9 cellular contexts compared by ENCODE assay signal in the genomic region with DNA sequence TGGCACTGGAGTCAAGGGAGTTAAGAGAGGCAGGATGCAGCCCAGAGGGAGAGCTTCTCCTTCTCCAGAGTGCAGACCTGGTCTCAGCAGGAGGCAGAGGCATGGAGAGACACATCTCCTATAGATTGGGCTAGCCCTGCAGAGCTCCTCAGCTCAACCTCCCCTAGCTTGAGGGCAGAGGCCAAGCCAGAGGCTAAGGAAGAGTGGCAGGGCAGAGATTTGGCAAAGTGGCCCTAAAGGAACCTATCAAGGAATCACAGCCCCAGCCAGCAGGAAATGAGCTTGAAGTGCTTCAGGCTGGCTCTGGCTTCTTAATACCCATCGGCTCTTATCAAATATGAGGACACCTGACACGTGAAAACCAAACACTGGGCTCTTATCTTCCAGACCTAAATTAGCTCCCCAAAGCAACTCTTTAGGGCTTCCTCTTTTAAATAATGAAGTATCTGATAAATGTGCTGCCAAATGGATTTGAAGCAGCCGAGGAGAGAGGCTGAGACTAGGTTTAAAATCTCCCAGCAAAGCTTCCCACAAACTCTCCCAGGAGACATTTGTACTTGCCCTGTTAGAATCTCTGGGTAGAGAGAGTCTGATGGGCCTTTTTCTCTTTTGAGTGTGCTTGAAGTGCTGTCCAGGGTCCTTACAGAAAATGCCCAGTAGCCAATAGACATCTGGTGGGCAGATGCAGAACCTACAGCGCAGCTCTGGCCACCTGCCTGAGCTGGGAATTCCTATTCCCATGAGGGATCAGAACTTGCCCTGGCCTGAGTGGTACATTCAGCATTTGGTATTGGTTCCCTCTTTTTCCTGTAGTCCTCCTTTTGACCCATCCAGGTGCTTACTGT.
DNase-seq lines count a peak whose midpoint lies in the region; ATAC-seq, FAIRE-seq and TF ChIP-seq lines count a peak whose summit lies in the region.
"Had no signal": no experiment of that assay in that cellular context is flagged by ENCODE, and none has a peak within 500 bp of the region (broad histone marks: within the 10 kb centered on the region; RNA-seq: fewer than 3 reads in every experiment).

No MANE protein-coding gene starts in this region.

- peaks cover 5% of the 10 kb centered on the region; the same call in 1 of the 2 replicates for H3K36me3 Mint-ChIP-seq in WTC11

- peak; percentile 51 for ATAC-seq in WTC11
- no peak for ATAC-seq in GM18867 (IDR thresholded peaks at IDR 0.05; ENCODE audit: unreplicated experiment)

- no peak for FAIRE-seq in D721Med (lab: Jason Lieb, UNC)

- peaks cover 58% of the 10 kb centered on the region for H3K4me1 Mint-ChIP-seq in WTC11

- no peak overlapping the region for H3K4me3 Mint-ChIP-seq in WTC11

- H3K27me3 Mint-ChIP-seq in WTC11 (ENCODE audit: low read depth), result peaks cover 16% of the 10 kb centered on the region

- DNase-seq in COR-L47 (lab: John Stamatoyannopoulos, UW) (peak; percentile 68), LoVo (ENCODE audit: low spot score) (peak; percentile 23), WTC11 (ENCODE audit: low spot score) (peak; percentile 38), iris pigment epithelial cell (ENCODE audit: low read depth) (peak; percentile 32), D721Med (ENCODE audit: insufficient read length, low spot score) (no peak), HCEC 1CT (no peak)
- no peak for DNase-seq in activated CD4-positive, alpha-beta T cell treated with anti-CD3 and anti-CD28 coated beads, Interleukin-2, amount 50 U/mL, for 1 hour
- DNase-seq: T-helper 9 cell had no signal

- TF ChIP-seq CTCF in WTC11 (IDR thresholded peaks at IDR 0.05) (no peak), D721Med (IDR thresholded peaks at IDR 0.05; ENCODE audit: insufficient read depth, missing control alignments) (no peak)

- CTCF ChIA-PET in WTC11 (lab: Charles Lee), result interaction anchor here (0.6 to 2.5 kb wide), 5 partner anchors 10 to 291 kb away, joined by 3 to 14 read pairs (median 4); no protein-coding TSS in a partner anchor

- POLR2A ChIA-PET in WTC11 (lab: Charles Lee), result no interaction called here

- no peak overlapping the region for H3K27ac Mint-ChIP-seq in WTC11

- peaks cover 7% of the 10 kb centered on the region for H3K9me3 Mint-ChIP-seq in WTC11

TF ChIP-seq in WTC11, 78 proteins besides CTCF, POLR2A, EP300 and RAD21:
- TF ChIP-seq ZNF317 (CRISPR knock-in tag; IDR thresholded peaks at IDR 0.05; ENCODE audit: borderline replicate concordance, low read depth) (no peak), ZBTB21 (CRISPR knock-in tag; IDR thresholded peaks at IDR 0.05; ENCODE audit: borderline replicate concordance) (no peak), NR1H2 (CRISPR knock-in tag; IDR thresholded peaks at IDR 0.05) (no peak), ESRRA (CRISPR knock-in tag; IDR thresholded peaks at IDR 0.05; ENCODE audit: borderline replicate concordance) (no peak), TEAD1 (CRISPR knock-in tag; IDR thresholded peaks at IDR 0.05) (0 out of 2 replicates have a peak, but pooled peaks have one; percentile 36), ZMAT4 (CRISPR knock-in tag; IDR thresholded peaks at IDR 0.05) (no peak)
- TF ChIP-seq, protein P1, sequence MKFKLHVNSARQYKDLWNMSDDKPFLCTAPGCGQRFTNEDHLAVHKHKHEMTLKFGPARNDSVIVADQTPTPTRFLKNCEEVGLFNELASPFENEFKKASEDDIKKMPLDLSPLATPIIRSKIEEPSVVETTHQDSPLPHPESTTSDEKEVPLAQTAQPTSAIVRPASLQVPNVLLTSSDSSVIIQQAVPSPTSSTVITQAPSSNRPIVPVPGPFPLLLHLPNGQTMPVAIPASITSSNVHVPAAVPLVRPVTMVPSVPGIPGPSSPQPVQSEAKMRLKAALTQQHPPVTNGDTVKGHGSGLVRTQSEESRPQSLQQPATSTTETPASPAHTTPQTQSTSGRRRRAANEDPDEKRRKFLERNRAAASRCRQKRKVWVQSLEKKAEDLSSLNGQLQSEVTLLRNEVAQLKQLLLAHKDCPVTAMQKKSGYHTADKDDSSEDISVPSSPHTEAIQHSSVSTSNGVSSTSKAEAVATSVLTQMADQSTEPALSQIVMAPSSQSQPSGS (CRISPR knock-in tag; IDR thresholded peaks at IDR 0.05; ENCODE audit: borderline replicate concordance, low read depth), result no peak
- TF ChIP-seq, protein P2, sequence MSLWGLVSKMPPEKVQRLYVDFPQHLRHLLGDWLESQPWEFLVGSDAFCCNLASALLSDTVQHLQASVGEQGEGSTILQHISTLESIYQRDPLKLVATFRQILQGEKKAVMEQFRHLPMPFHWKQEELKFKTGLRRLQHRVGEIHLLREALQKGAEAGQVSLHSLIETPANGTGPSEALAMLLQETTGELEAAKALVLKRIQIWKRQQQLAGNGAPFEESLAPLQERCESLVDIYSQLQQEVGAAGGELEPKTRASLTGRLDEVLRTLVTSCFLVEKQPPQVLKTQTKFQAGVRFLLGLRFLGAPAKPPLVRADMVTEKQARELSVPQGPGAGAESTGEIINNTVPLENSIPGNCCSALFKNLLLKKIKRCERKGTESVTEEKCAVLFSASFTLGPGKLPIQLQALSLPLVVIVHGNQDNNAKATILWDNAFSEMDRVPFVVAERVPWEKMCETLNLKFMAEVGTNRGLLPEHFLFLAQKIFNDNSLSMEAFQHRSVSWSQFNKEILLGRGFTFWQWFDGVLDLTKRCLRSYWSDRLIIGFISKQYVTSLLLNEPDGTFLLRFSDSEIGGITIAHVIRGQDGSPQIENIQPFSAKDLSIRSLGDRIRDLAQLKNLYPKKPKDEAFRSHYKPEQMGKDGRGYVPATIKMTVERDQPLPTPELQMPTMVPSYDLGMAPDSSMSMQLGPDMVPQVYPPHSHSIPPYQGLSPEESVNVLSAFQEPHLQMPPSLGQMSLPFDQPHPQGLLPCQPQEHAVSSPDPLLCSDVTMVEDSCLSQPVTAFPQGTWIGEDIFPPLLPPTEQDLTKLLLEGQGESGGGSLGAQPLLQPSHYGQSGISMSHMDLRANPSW (CRISPR knock-in tag; conservative IDR thresholded peaks at IDR 0.05; ENCODE audit: low read depth), result no peak
- TF ChIP-seq, protein P3, sequence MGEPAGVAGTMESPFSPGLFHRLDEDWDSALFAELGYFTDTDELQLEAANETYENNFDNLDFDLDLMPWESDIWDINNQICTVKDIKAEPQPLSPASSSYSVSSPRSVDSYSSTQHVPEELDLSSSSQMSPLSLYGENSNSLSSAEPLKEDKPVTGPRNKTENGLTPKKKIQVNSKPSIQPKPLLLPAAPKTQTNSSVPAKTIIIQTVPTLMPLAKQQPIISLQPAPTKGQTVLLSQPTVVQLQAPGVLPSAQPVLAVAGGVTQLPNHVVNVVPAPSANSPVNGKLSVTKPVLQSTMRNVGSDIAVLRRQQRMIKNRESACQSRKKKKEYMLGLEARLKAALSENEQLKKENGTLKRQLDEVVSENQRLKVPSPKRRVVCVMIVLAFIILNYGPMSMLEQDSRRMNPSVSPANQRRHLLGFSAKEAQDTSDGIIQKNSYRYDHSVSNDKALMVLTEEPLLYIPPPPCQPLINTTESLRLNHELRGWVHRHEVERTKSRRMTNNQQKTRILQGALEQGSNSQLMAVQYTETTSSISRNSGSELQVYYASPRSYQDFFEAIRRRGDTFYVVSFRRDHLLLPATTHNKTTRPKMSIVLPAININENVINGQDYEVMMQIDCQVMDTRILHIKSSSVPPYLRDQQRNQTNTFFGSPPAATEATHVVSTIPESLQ (CRISPR knock-in tag; IDR thresholded peaks at IDR 0.05), result no peak
TF ChIP-seq in WTC11: peak in this region for 1.

Comparison
In these comparisons a context has a peak if more than half of its experiments do, and no peak if none do; other contexts are left out.
1. DNase-seq: peak in COR-L47 (single experiment), LoVo (single experiment), WTC11 (single experiment) and iris pigment epithelial cell (single experiment); none in D721Med (single experiment), activated CD4-positive, alpha-beta T cell treated with anti-CD3 and anti-CD28 coated beads, Interleukin-2, amount 50 U/mL, for 1 hour (single experiment) and HCEC 1CT (single experiment).